In the genomic region with DNA sequence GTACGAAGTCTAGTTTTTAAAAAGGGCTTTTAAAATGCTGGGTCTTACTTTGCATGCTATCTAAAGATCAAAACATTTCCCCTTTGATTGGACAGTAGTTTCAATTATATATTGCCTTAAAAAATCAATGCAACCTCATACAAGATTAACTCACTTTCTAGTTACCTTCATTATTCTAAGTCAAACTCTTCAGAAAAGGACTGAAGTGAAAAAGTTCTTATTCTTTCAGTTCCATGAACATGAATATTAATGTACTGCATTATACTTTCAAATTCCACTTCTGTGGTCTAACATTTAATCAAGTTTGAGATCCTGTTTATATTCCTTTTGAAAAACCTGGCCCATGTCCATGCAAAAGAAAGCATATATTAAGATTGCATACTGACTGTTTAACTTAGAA, we compare ENCODE assay signal across 19 cellular contexts. TPM values are rescaled to one million over a fixed set of nuclear protein-coding genes. Genes with fewer than 3 reads are reported as not detected.
DNase-seq lines count a peak whose midpoint lies in the region; ATAC-seq, FAIRE-seq and TF ChIP-seq lines count a peak whose summit lies in the region.
"Had no signal": no experiment of that assay in that cellular context is flagged by ENCODE, and none has a peak within 500 bp of the region (broad histone marks: within the 10 kb centered on the region; RNA-seq: fewer than 3 reads in every experiment).

No MANE protein-coding gene starts in this region.

- TF ChIP-seq POLR2A in K562 (conservative IDR thresholded peaks at IDR 0.05) = no peak
- TF ChIP-seq POLR2A in tibial nerve (IDR thresholded peaks at IDR 0.05) = no peak

- H3K9me1 ChIP-seq in K562 (ENCODE audit: control insufficient read depth, insufficient read depth, low read length) = no peaks in the 10 kb centered on the region

- H3K27me3 Mint-ChIP-seq in activated naive CD8-positive, alpha-beta T cell = no peaks in the 10 kb centered on the region
- no peaks in the 10 kb centered on the region for H3K27me3 Mint-ChIP-seq in activated naive CD8-positive, alpha-beta T cell treated with anti-CD3 and anti-CD28 coated beads, Interleukin-2, amount 50 U/mL, for 24 hours
- H3K27me3 Mint-ChIP-seq in activated T-helper 17 cell treated with anti-CD3 and anti-CD28 coated beads, Interleukin-2, amount 50 U/mL, for 72 hours = no peaks in the 10 kb centered on the region

- 88% methylated on average over 1 of the region's 1 CpG for WGBS in K562 (ENCODE audit: insufficient coverage, low coverage, missing lambda C conversion rate)
- 92 to 98% methylated on average over 1 of the region's 1 CpG for WGBS in tibial nerve, 2 donors

- in situ Hi-C loops in K562 (cut with MboI) = no loop called here

- H4K20me1 ChIP-seq in Karpas-422 (ENCODE audit: insufficient read depth, low read depth, low read length) = no peaks in the 10 kb centered on the region
- no peaks in the 10 kb centered on the region for H4K20me1 ChIP-seq in K562 (replicated peaks; ENCODE audit: control insufficient read depth, insufficient read depth, low read length)

- H3K4me3 ChIP-seq in Karpas-422 (ENCODE audit: low read length) (no peak overlapping the region), K562 (no peak overlapping the region), tibial nerve (no peak overlapping the region)
- H3K4me3 ChIP-seq: SJCRH30 had no signal

- H3K27ac ChIP-seq in Karpas-422 (ENCODE audit: low read length) (no peak overlapping the region), K562 (ENCODE audit: extremely low read depth, low read depth, low read length) (no peak overlapping the region), tibial nerve (no peak overlapping the region)
- H3K27ac ChIP-seq: HL-60, SJCRH30 had no signal

- TF ChIP-seq EP300 in K562 (IDR thresholded peaks at IDR 0.05; ENCODE audit: low read length) = no peak
- TF ChIP-seq EP300 in tibial nerve (IDR thresholded peaks at IDR 0.05) = no peak

- H3K36me3 ChIP-seq in Karpas-422 (ENCODE audit: insufficient read depth, low read length) (no peaks in the 10 kb centered on the region), K562 (ENCODE audit: control insufficient read depth, insufficient read depth, low read length) (peaks cover 67% of the 10 kb centered on the region), tibial nerve (peaks cover 0 to 22% (median 0%) of the 10 kb centered on the region in 3 donors)

- no peaks in the 10 kb centered on the region for H3K9me3 Mint-ChIP-seq in activated naive CD8-positive, alpha-beta T cell (ENCODE audit: low read depth)
- H3K9me3 Mint-ChIP-seq in activated naive CD8-positive, alpha-beta T cell treated with anti-CD3 and anti-CD28 coated beads, Interleukin-2, amount 50 U/mL, for 24 hours = no peaks in the 10 kb centered on the region
- no peaks in the 10 kb centered on the region for H3K9me3 Mint-ChIP-seq in activated T-helper 17 cell treated with anti-CD3 and anti-CD28 coated beads, Interleukin-2, amount 50 U/mL, for 72 hours

- intact Hi-C loops in K562 (cut with micrococcal nuclease) = no loop called here

- TF ChIP-seq CTCF in K562 (IDR thresholded peaks at IDR 0.05 in 2 of 3, conservative IDR thresholded peaks at IDR 0.05 in 1 of 3; ENCODE audit: insufficient read depth in 2 of 3, low read depth in 1 of 3, low read length in 3 of 3) (no peak), tibial nerve (IDR thresholded peaks at IDR 0.05) (no peak)

- no peak overlapping the region for H3K4me3 Mint-ChIP-seq in activated naive CD8-positive, alpha-beta T cell
- no peak overlapping the region for H3K4me3 Mint-ChIP-seq in activated naive CD8-positive, alpha-beta T cell treated with anti-CD3 and anti-CD28 coated beads, Interleukin-2, amount 50 U/mL, for 24 hours
- no peak overlapping the region for H3K4me3 Mint-ChIP-seq in activated T-helper 17 cell treated with anti-CD3 and anti-CD28 coated beads, Interleukin-2, amount 50 U/mL, for 72 hours

- H3K4me2 ChIP-seq in Karpas-422 (ENCODE audit: low read depth, low read length, poor library complexity, severe bottlenecking) (peak overlapping the region; percentile 37), K562 (ENCODE audit: insufficient read depth, low read length) (no peak overlapping the region)

- CTCF ChIA-PET in K562 (lab: Yijun Ruan, JAX; ENCODE audit: low intra/inter-chr PET ratio) = no interaction called here

- no peaks in the 10 kb centered on the region for H3K79me2 ChIP-seq in Karpas-422 (ENCODE audit: low read length)
- no peaks in the 10 kb centered on the region for H3K79me2 ChIP-seq in K562 (ENCODE audit: control insufficient read depth, insufficient read depth, low read length)

- no peaks in the 10 kb centered on the region for H3K4me1 ChIP-seq in Karpas-422 (ENCODE audit: low read length)
- H3K4me1 ChIP-seq in K562 (replicated peaks in 1 of 2; ENCODE audit: control insufficient read depth in 2 of 2, insufficient read depth in 2 of 2, low read length in 2 of 2) = no peaks in the 10 kb centered on the region
- H3K4me1 ChIP-seq in tibial nerve = no peaks in the 10 kb centered on the region
- H3K4me1 ChIP-seq: SJCRH30 had no signal

- POLR2A ChIA-PET in K562 (lab: Yijun Ruan, JAX) = interaction anchor here (0.6 to 1.4 kb wide), 3 partner anchors 9 to 109 kb away, joined by 3 read pairs; no protein-coding TSS in a partner anchor

- DNase-seq in activated naive CD8-positive, alpha-beta T cell treated with anti-CD3 and anti-CD28 coated beads, Interleukin-2, amount 50 U/mL, for 24 hours = no peak
- DNase-seq in Karpas-422 (no peak), K562 (ENCODE audit: extremely low read depth in 1 of 4, low spot score in 3 of 4) (no peak), tibial nerve (ENCODE audit: low spot score in 2 of 2) (no peak)
- DNase-seq: ACHN, AML-193, DMS53, H7, NCI-H1436 treated with DMSO at 0.1 percent for 48 hours, NCI-H2029 treated with DMSO at 0.1 percent for 48 hours, NCI-H2171 treated with DMSO at 0.1 percent for 48 hours, NCI-H748 treated with DMSO at 0.1 percent for 48 hours, SJCRH30 had no signal

- TSS peak; percentile 31 for BruUV-seq in K562 (replicated peaks; lab: Mats Ljungman, UMichigan)

- no peak for FAIRE-seq in K562 (lab: Jason Lieb, UNC)
- FAIRE-seq: HTR-8/SVneo had no signal

- H3K9me3 ChIP-seq in Karpas-422 (ENCODE audit: low read length) (no peaks in the 10 kb centered on the region), K562 (replicated peaks; ENCODE audit: control insufficient read depth, insufficient read depth, low read depth, low read length) (no peaks in the 10 kb centered on the region), tibial nerve (no peaks in the 10 kb centered on the region)
- H3K9me3 ChIP-seq: SJCRH30 had no signal

- no peak for ATAC-seq in activated naive CD8-positive, alpha-beta T cell treated with anti-CD3 and anti-CD28 coated beads, Interleukin-2, amount 50 U/mL, for 24 hours
- no peak for ATAC-seq in K562
- no peak for ATAC-seq in HG02610 (IDR thresholded peaks at IDR 0.05; ENCODE audit: unreplicated experiment)
- ATAC-seq in activated T-helper 17 cell treated with anti-CD3 and anti-CD28 coated beads, Interleukin-2, amount 50 U/mL, for 72 hours (replicated peaks) = no peak

- H2AFZ ChIP-seq in Karpas-422 (ENCODE audit: low read length) (no peak overlapping the region), K562 (ENCODE audit: low read depth, low read length) (no peak overlapping the region)

- H3K9ac ChIP-seq in Karpas-422 (ENCODE audit: low read length) (no peak overlapping the region), K562 (ENCODE audit: insufficient read depth in 1 of 2, low read depth in 2 of 2, low read length in 2 of 2) (no peak overlapping the region)

- H3K4me1 Mint-ChIP-seq in activated naive CD8-positive, alpha-beta T cell (ENCODE audit: low read depth) = peaks cover 5% of the 10 kb centered on the region
- H3K4me1 Mint-ChIP-seq in activated naive CD8-positive, alpha-beta T cell treated with anti-CD3 and anti-CD28 coated beads, Interleukin-2, amount 50 U/mL, for 24 hours = peaks cover 9% of the 10 kb centered on the region
- no peaks in the 10 kb centered on the region for H3K4me1 Mint-ChIP-seq in activated T-helper 17 cell treated with anti-CD3 and anti-CD28 coated beads, Interleukin-2, amount 50 U/mL, for 72 hours

- no peak for TF ChIP-seq RAD21 in K562 (CRISPR knock-in tag; conservative IDR thresholded peaks at IDR 0.05 in 1 of 2, IDR thresholded peaks at IDR 0.05 in 1 of 2)

- H3K27me3 ChIP-seq in Karpas-422 (ENCODE audit: low read length) (no peaks in the 10 kb centered on the region), K562 (ENCODE audit: control insufficient read depth in 2 of 2, insufficient read depth in 2 of 2, low read length in 2 of 2) (no peaks in the 10 kb centered on the region), tibial nerve (no peaks in the 10 kb centered on the region)
- H3K27me3 ChIP-seq: SJCRH30 had no signal

- no peaks in the 10 kb centered on the region for H3K9me2 ChIP-seq in Karpas-422 (replicated peaks; ENCODE audit: insufficient read depth, low read length)

- peaks cover 6% of the 10 kb centered on the region for H3K36me3 Mint-ChIP-seq in activated naive CD8-positive, alpha-beta T cell
- peaks cover 18% of the 10 kb centered on the region for H3K36me3 Mint-ChIP-seq in activated naive CD8-positive, alpha-beta T cell treated with anti-CD3 and anti-CD28 coated beads, Interleukin-2, amount 50 U/mL, for 24 hours (ENCODE audit: low read depth)
- H3K36me3 Mint-ChIP-seq in activated T-helper 17 cell treated with anti-CD3 and anti-CD28 coated beads, Interleukin-2, amount 50 U/mL, for 72 hours (ENCODE audit: low read depth) = peaks cover 60% of the 10 kb centered on the region
- H3K36me3 Mint-ChIP-seq: CD14-positive monocyte had no signal

- peak overlapping the region; percentile 71 for H3K27ac Mint-ChIP-seq in activated naive CD8-positive, alpha-beta T cell
- H3K27ac Mint-ChIP-seq in activated naive CD8-positive, alpha-beta T cell treated with anti-CD3 and anti-CD28 coated beads, Interleukin-2, amount 50 U/mL, for 24 hours = no peak overlapping the region
- H3K27ac Mint-ChIP-seq in activated T-helper 17 cell treated with anti-CD3 and anti-CD28 coated beads, Interleukin-2, amount 50 U/mL, for 72 hours = no peak overlapping the region
- H3K27ac Mint-ChIP-seq: CD14-positive monocyte had no signal

RNA-seq across cellular contexts. Expression of gene ENOSF1, which starts 11.1 kb away (rescaled TPM):
- total RNA-seq in Karpas-422 (2014; rRNA removed; shearing (Covaris generic); ENCODE audit: low replicate concordance) = 54.6 and 68.7 TPM in 2 replicates
- 450 and 471 TPM in 2 replicates for total RNA-seq in K562 (2011; cell fraction: chromatin; rRNA removed; ENCODE audit: low replicate concordance)
- 248 and 273 TPM in 2 replicates for total RNA-seq in K562 (2011; cell fraction: nucleolus; rRNA removed)
- total RNA-seq in K562 (2011; cell fraction: nucleoplasm; rRNA removed) = 343 and 442 TPM in 2 replicates
- total RNA-seq in K562 (2014; rRNA removed) (36.0 and 42.2 TPM in 2 replicates), K562 (2014; rRNA removed; fragmentation: Illumina TruSeq; extraction: Trizol) (48.0 and 49.8 TPM in 2 replicates), K562 (2015; rRNA removed; fragmentation: Illumina TruSeq; extraction: Trizol) (40.5 and 44.5 TPM in 2 replicates), K562 (2021) (60.0 and 66.4 TPM in 2 replicates), tibial nerve (10 to 100 TPM; 37.0 to 86.9 (median 47.3) TPM)
- polyA plus RNA-seq in K562 (2011; rRNA removed) (46.5 and 50.9 TPM in 2 replicates), K562 (2014; fragmentation: Illumina TruSeq; extraction: Trizol) (49.4 and 57.3 TPM in 2 replicates), K562 (2014; fragmentation: Nextera tagmentation; extraction: Ambion mirVana) (10 to 100 TPM; 15.5 to 20.0 TPM), K562 (2014; rRNA removed) (54.0 and 60.1 TPM in 2 replicates)
- polyA plus RNA-seq in K562 (2011; cell fraction: cytosol; rRNA removed) = 18.7 and 22.2 TPM in 2 replicates
- 202 and 262 TPM in 2 replicates for polyA plus RNA-seq in K562 (2011; cell fraction: nucleus; rRNA removed)
- 37.6 and 66.2 TPM in 2 replicates for polyA plus RNA-seq in K562 (2012)
- 74.8 and 77.4 TPM in 2 replicates for polyA minus RNA-seq in K562 (2011; rRNA and poly(A)+ RNA removed)
- polyA minus RNA-seq in K562 (2011; cell fraction: cytosol; rRNA and poly(A)+ RNA removed) = 26.4 and 36.0 TPM in 2 replicates
- 100 and 101 TPM in 2 replicates for polyA minus RNA-seq in K562 (2011; cell fraction: nucleus; rRNA and poly(A)+ RNA removed)
- total RNA-seq in activated T-helper 17 cell treated with anti-CD3 and anti-CD28 coated beads, Interleukin-2, amount 50 U/mL, for 72 hours = 10 to 100 TPM; 61.6 to 89.8 TPM
